8 cellular contexts compared by ENCODE assay signal in genomic region chr2:74845217-74845751, GRCh38. TPM values are rescaled to one million over a fixed set of nuclear protein-coding genes. Genes with fewer than 3 reads are reported as not detected.
A peak's percentile ranks its signal among the peaks of the same experiment; 100 is the strongest.
DNase-seq lines count a peak whose midpoint lies in the region; ATAC-seq, FAIRE-seq and TF ChIP-seq lines count a peak whose summit lies in the region.

No MANE protein-coding gene starts in this region.

- no peaks in the 10 kb centered on the region for H3K9me2 ChIP-seq in PC-9 (ENCODE audit: insufficient read depth)

- no TSS peak for BruUV-seq in PC-9 (replicated peaks; lab: Mats Ljungman, UMichigan)

- H3K4me2 ChIP-seq in PC-9: peak overlapping the region; percentile 81

- H3K27me3 ChIP-seq in PC-9 (ENCODE audit: insufficient read depth, low read depth): no peaks in the 10 kb centered on the region
- no peaks in the 10 kb centered on the region for H3K27me3 ChIP-seq in small intestine (ENCODE audit: control insufficient read depth in 2 of 2, insufficient read depth in 2 of 2, low read length in 2 of 2)

- H2AFZ ChIP-seq in PC-9: no peak overlapping the region

- H4K20me1 ChIP-seq in PC-9 (ENCODE audit: insufficient read depth): no peaks in the 10 kb centered on the region

- H3K4me3 ChIP-seq in PC-9 (peak overlapping the region; percentile 37; the same call in 1 of the 2 replicates), small intestine (ENCODE audit: low read depth in 1 of 2, low read length in 2 of 2) (no peak overlapping the region)

- ATAC-seq in HG02938 (IDR thresholded peaks at IDR 0.05; ENCODE audit: unreplicated experiment): no peak

- H3K9me3 ChIP-seq in PC-9 (ENCODE audit: insufficient read depth, low read depth) (no peaks in the 10 kb centered on the region), small intestine (ENCODE audit: control insufficient read depth, low read depth) (no peaks in the 10 kb centered on the region)

- peaks cover 88% of the 10 kb centered on the region for H3K79me2 ChIP-seq in PC-9 (ENCODE audit: low read depth)

- 9 to 41% (median 31%) methylated on average over 8 of the region's 8 CpGs for WGBS in small intestine, 3 donors

- FAIRE-seq in small intestine (lab: Jason Lieb, UNC): no peak

- H3K36me3 ChIP-seq in PC-9 (ENCODE audit: low read depth): no peaks in the 10 kb centered on the region
- H3K36me3 ChIP-seq in small intestine (ENCODE audit: control insufficient read depth in 2 of 2, insufficient read depth in 2 of 2, low read length in 2 of 2): no peaks in the 10 kb centered on the region

- POLR2A ChIA-PET in PC-9 (lab: Charles Lee; ENCODE audit: unreplicated experiment): interaction anchor here (0.9 kb wide), 1 partner anchor 9 kb away, joined by 3 read pairs; no protein-coding TSS in a partner anchor

- DNase-seq in activated T-cell treated with anti-CD3 and anti-CD28 coated beads for 1 hour (ENCODE audit: low read depth) (peak; percentile 15), activated T-cell treated with anti-CD3 and anti-CD28 coated beads for 4 hours (no peak), PC-9 (peak; percentile 91 to 99), amygdala (lab: John Stamatoyannopoulos, UW) (peak in 31 of 56 donors; percentile 9 to 65 (median 39)), hippocampal formation (lab: John Stamatoyannopoulos, UW) (peak; percentile 21 to 48), small intestine (peak; percentile 93), GM19238 (ENCODE audit: insufficient read length, low spot score) (no peak)

- intact Hi-C loops in PC-9 (cut with micrococcal nuclease; ENCODE audit: unreplicated experiment): loop anchor here (1.0 to 10.0 kb wide), 3 partner anchors 9 to 340 kb away; partner anchors contain the start of gene PCGF1

- CTCF ChIA-PET in PC-9 (lab: Charles Lee): interaction anchor here (1.0 kb wide), 1 partner anchor 9 kb away, joined by 3 read pairs; no protein-coding TSS in a partner anchor

- H3K27ac ChIP-seq in PC-9 (peak overlapping the region; percentile 98), small intestine (ENCODE audit: low read depth in 1 of 2, low read length in 1 of 2) (peak overlapping the region; percentile 51 to 55)

- H3F3A ChIP-seq in PC-9 (ENCODE audit: insufficient read depth, low read depth): peaks cover 73% of the 10 kb centered on the region

- no peak for TF ChIP-seq CTCF in PC-9 (conservative IDR thresholded peaks at IDR 0.05)

- peaks cover 93% of the 10 kb centered on the region for H3K4me1 ChIP-seq in PC-9 (replicated peaks; ENCODE audit: insufficient read depth)
- peaks cover 5 to 18% of the 10 kb centered on the region in 2 donors for H3K4me1 ChIP-seq in small intestine (ENCODE audit: control insufficient read depth in 2 of 2, insufficient read depth in 1 of 2, low read depth in 1 of 2, low read length in 1 of 2)

RNA-seq across cellular contexts. Expression of gene HK2, which starts 11.4 kb away (rescaled TPM):
- 7.8 and 13.5 TPM in 2 replicates for total RNA-seq in PC-9 (2021)
- polyA plus RNA-seq in small intestine: 1 to 10 TPM; 2.2 to 7.3 (median 2.5) TPM

Comparison
In these comparisons a context has a peak if more than half of its experiments do, and no peak if none do; other contexts are left out.
1. DNase-seq: peak in activated T-cell treated with anti-CD3 and anti-CD28 coated beads for 1 hour (single experiment), PC-9 (2 of 2), amygdala (31 of 56), hippocampal formation (2 of 2) and small intestine (single experiment); none in activated T-cell treated with anti-CD3 and anti-CD28 coated beads for 4 hours (single experiment) and GM19238 (single experiment).